In the genomic region with DNA sequence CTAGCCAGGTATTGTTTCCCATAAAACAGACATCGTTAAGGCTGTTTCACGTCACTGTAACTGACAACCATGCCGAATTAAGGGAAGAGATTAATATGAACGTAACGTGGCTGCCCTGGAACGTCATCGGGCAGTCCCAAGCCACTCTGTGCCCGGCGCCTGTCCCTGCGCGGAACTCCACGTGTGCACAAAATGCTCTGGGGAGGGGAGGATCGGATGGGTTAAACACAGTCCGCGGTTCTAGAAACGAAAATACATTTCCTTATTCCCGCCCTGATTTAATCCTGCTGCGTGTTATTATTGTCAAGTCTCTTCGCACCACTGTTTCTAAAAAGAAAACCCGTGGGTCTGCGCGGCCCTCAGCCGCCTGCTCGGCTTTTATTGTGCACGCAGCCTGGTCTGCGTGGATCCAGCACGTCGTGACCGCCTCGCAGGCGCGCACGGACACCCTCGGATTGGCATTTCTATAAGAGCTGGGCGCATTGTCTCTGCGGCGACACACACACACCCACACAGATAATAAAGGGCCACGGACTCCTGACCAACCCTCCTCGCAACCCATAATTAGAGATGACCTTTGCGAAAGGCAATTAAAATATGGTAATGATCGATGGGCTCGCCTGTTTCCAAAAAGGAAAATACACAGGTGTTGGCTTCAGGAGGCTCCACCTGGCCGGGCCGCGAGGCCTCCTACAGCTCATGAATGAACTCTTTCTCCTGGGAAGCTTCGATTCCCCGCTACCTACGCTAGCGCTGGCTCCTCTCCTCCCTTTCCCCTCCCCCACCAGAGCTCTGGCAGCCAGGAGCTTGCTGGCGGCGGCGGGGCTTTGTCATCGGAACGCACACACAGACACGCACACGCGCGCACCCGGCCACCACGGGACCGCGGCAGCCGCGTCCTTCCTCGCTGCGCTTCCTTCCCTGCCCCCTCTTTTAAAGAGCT, we compare ENCODE assay signal across 8 cellular contexts.
DNase-seq lines count a peak whose midpoint lies in the region; ATAC-seq and TF ChIP-seq lines count a peak whose summit lies in the region.

No MANE protein-coding gene starts in this region.

- H3K4me3 ChIP-seq in colonic mucosa (peak overlapping the region; percentile 23), mucosa of rectum (ENCODE audit: low read length in 2 of 2) (peak overlapping the region; percentile 46 to 66)

- no peak for ATAC-seq in HG03354 (IDR thresholded peaks at IDR 0.05; ENCODE audit: poor library complexity, severe bottlenecking, unreplicated experiment)
- ATAC-seq in HG03280 (IDR thresholded peaks at IDR 0.05; ENCODE audit: unreplicated experiment): no peak
- ATAC-seq in GM18870 (IDR thresholded peaks at IDR 0.05; ENCODE audit: unreplicated experiment): no peak

- peaks cover 4 to 7% of the 10 kb centered on the region in 2 donors for H3K36me3 Mint-ChIP-seq in CD14-positive monocyte

- peaks cover 38% of the 10 kb centered on the region for H3K27me3 ChIP-seq in colonic mucosa
- H3K27me3 ChIP-seq in mucosa of rectum (ENCODE audit: control insufficient read depth in 2 of 2, insufficient read depth in 2 of 2, low read length in 2 of 2): peaks cover 7 to 15% of the 10 kb centered on the region in 2 donors

- peaks cover 0 to 18% (median 3%) of the 10 kb centered on the region in 7 donors for H3K9me3 Mint-ChIP-seq in CD14-positive monocyte

- H3K36me3 ChIP-seq in colonic mucosa (no peaks in the 10 kb centered on the region), mucosa of rectum (ENCODE audit: control insufficient read depth in 2 of 2, insufficient read depth in 2 of 2, low read length in 2 of 2) (no peaks in the 10 kb centered on the region)

- DNase-seq in CD14-positive monocyte (ENCODE audit: low spot score) (no peak), NCI-H146 treated with DMSO at 0.1 percent for 48 hours (lab: John Stamatoyannopoulos, UW; ENCODE audit: unreplicated experiment) (peak; percentile 63), colonic mucosa (peak; percentile 53), GM20000 (ENCODE audit: low spot score) (no peak)

- H3K9me3 ChIP-seq in colonic mucosa (no peaks in the 10 kb centered on the region), mucosa of rectum (ENCODE audit: control insufficient read depth in 2 of 2, low read length in 2 of 2) (no peaks in the 10 kb centered on the region)

- peaks cover 17 to 61% (median 33%) of the 10 kb centered on the region in 3 donors for H3K27me3 Mint-ChIP-seq in CD14-positive monocyte (ENCODE audit: low read depth in 3 of 3)

- peak overlapping the region; percentile 18 to 79 (median 54) for H3K27ac Mint-ChIP-seq in CD14-positive monocyte

- peaks cover 38% of the 10 kb centered on the region for H3K4me1 Mint-ChIP-seq in CD14-positive monocyte

- no peaks in the 10 kb centered on the region for H3K4me1 ChIP-seq in colonic mucosa
- peaks cover 0 to 24% of the 10 kb centered on the region in 2 donors for H3K4me1 ChIP-seq in mucosa of rectum (ENCODE audit: control insufficient read depth in 2 of 2, insufficient read depth in 2 of 2, low read length in 2 of 2)

- H3K27ac ChIP-seq in colonic mucosa: no peak overlapping the region
- H3K27ac ChIP-seq in mucosa of rectum (ENCODE audit: low read depth in 2 of 2, low read length in 2 of 2): no peak overlapping the region

- peak overlapping the region; percentile 51 to 57 for H3K9ac ChIP-seq in colonic mucosa (ENCODE audit: low read depth in 2 of 2, low read length in 2 of 2)
- H3K9ac ChIP-seq in mucosa of rectum (ENCODE audit: low read depth in 1 of 2, low read length in 2 of 2): peak overlapping the region; percentile 54 to 56

- TF ChIP-seq CTCF in CD14-positive monocyte (IDR thresholded peaks at IDR 0.05): no peak
- no peak for TF ChIP-seq CTCF in colonic mucosa (IDR thresholded peaks at IDR 0.05)
- TF ChIP-seq CTCF in GM20000 (IDR thresholded peaks at IDR 0.05; ENCODE audit: extremely low read depth, missing control alignments): no peak

- intact Hi-C loops in CD14-positive monocyte (cut with micrococcal nuclease): loop anchor here in 1 of 2 donors (2.0 kb wide), 1 partner anchor 13 kb away; no protein-coding TSS in a partner anchor
- intact Hi-C loops in colonic mucosa (cut with DNase I): no loop called here

- H3K4me3 Mint-ChIP-seq in CD14-positive monocyte: peak overlapping the region; percentile 83 to 91

Comparison
In these comparisons a context has a peak if more than half of its experiments do, and no peak if none do; other contexts are left out.
1. DNase-seq: peak in NCI-H146 treated with DMSO at 0.1 percent for 48 hours (single experiment) and colonic mucosa (single experiment); none in CD14-positive monocyte (single experiment) and GM20000 (single experiment).